In the genomic region with DNA sequence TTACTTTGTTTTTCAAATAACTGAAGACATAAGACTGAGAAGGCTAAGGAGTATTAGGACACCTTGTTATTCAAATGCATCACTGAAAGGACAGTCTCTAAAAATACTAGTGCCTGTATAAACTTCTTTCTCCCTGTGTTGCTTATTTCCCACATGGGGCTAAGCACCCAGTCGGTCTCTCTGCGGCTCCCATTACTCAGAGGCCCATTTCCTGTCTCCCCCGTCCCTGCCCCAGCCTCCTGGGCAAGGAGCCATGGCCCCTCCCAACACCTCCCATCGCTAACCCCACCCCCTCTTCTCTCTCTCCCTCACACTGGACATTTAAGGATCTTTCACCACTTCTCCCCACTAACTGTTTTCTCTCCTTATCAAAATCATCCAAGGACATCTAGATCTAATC, we compare ENCODE assay signal across 8 cellular contexts.
DNase-seq lines count a peak whose midpoint lies in the region; ATAC-seq and TF ChIP-seq lines count a peak whose summit lies in the region.

No MANE protein-coding gene starts in this region.

- H3K4me1 Mint-ChIP-seq in immature natural killer cell = peaks cover 0 to 2% of the 10 kb centered on the region in 2 donors

- H3K9me3 Mint-ChIP-seq in immature natural killer cell = no peaks in the 10 kb centered on the region

- H3K9me3 ChIP-seq in subcutaneous abdominal adipose tissue (ENCODE audit: control insufficient read depth in 5 of 5, low read length in 5 of 5) = no peaks in the 10 kb centered on the region

- peaks cover 0 to 6% (median 2%) of the 10 kb centered on the region in 3 donors for H3K27me3 Mint-ChIP-seq in immature natural killer cell (ENCODE audit: low read depth in 3 of 3)

- no peak for TF ChIP-seq CTCF in foreskin keratinocyte (conservative IDR thresholded peaks at IDR 0.05)

- peak overlapping the region in 3 of 5 donors; percentile 18 to 54 (median 39) for H3K9ac ChIP-seq in subcutaneous abdominal adipose tissue (ENCODE audit: low read length in 5 of 5)

- peaks cover 8% of the 10 kb centered on the region for H3K27me3 ChIP-seq in foreskin keratinocyte
- H3K27me3 ChIP-seq in subcutaneous abdominal adipose tissue (ENCODE audit: control insufficient read depth in 5 of 5, insufficient read depth in 4 of 5, low read length in 5 of 5) = no peaks in the 10 kb centered on the region

- peaks cover 0 to 11% (median 7%) of the 10 kb centered on the region in 5 donors for H3K36me3 ChIP-seq in subcutaneous abdominal adipose tissue (ENCODE audit: control insufficient read depth in 5 of 5, insufficient read depth in 5 of 5, low read length in 5 of 5)

- no peak overlapping the region for H3K27ac Mint-ChIP-seq in immature natural killer cell

- H3K4me3 ChIP-seq in subcutaneous abdominal adipose tissue (ENCODE audit: low read depth in 1 of 5, low read length in 5 of 5) = peak overlapping the region in 1 of 5 donors; percentile 6

- peaks cover 4% of the 10 kb centered on the region for H3K4me1 ChIP-seq in foreskin keratinocyte
- H3K4me1 ChIP-seq in subcutaneous abdominal adipose tissue (ENCODE audit: control insufficient read depth in 5 of 5, insufficient read depth in 5 of 5, low read length in 5 of 5) = peaks cover 9 to 64% (median 60%) of the 10 kb centered on the region in 5 donors

- ATAC-seq in foreskin keratinocyte = peak; percentile 60

- H3K27ac ChIP-seq in foreskin keratinocyte (no peak overlapping the region), subcutaneous abdominal adipose tissue (ENCODE audit: low read depth, low read length) (peak overlapping the region; percentile 87)

- H3K36me3 Mint-ChIP-seq in immature natural killer cell = no peaks in the 10 kb centered on the region

- no peak overlapping the region for H3K4me3 Mint-ChIP-seq in immature natural killer cell

- DNase-seq in NCI-H82 (lab: John Stamatoyannopoulos, UW) (peak; percentile 4), NCI-H82 treated with DMSO at 0.1 percent for 48 hours (lab: John Stamatoyannopoulos, UW; ENCODE audit: unreplicated experiment) (no peak), OCI-M1 (lab: John Stamatoyannopoulos, UW) (peak; percentile 24), foreskin keratinocyte (peak in 1 of 2 donors; percentile 28), immature natural killer cell (no peak), mucosa of gallbladder (ENCODE audit: low spot score) (no peak), NCI-H2171 treated with DMSO at 0.1 percent for 48 hours (lab: John Stamatoyannopoulos, UW) (no peak)

Comparison
In these comparisons a context has a peak if more than half of its experiments do, and no peak if none do; other contexts are left out.
1. DNase-seq: peak in NCI-H82 (single experiment) and OCI-M1 (single experiment); none in NCI-H82 treated with DMSO at 0.1 percent for 48 hours (single experiment), immature natural killer cell (0 of 3), mucosa of gallbladder (single experiment) and NCI-H2171 treated with DMSO at 0.1 percent for 48 hours (single experiment).